Comparison of ENCODE assay signal across 14 cellular contexts in the genomic region with DNA sequence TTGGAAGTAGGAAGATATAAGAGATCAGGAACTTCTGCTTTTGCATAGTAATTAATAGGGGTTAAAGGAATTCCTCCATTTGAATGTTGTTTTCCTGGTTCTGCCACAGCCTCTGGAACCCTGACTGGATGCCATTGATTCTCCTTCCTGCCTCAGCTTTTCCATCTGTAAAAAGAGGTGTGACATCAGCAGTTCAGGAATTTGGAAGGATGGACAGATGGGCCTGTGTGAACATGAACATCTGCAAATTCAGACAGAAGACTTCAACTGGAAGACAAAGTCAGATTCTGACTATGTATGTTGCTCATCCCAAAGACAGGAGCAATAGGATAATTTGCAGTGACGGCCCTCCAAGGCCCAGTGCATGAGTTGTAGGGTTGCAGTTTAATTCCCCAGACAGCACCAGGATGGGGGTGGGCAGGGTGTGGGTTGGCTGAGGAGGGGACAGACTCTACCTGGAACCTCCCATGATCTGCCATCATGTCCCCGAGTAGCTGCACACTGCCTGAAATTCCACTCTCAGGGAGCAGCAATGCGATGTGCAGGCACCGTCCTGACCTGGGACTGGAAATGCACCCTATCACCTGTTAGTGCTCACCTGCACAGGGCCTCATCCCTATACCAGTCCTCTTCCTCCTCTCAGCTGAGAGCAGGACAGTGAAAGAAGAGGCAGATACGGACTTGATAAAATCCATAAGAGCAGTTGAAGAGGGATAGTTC.
"Had no signal": no experiment of that assay in that cellular context is flagged by ENCODE, and none has a peak within 500 bp of the region (broad histone marks: within the 10 kb centered on the region; RNA-seq: fewer than 3 reads in every experiment).

No MANE protein-coding gene starts in this region.

- H3K4me3 ChIP-seq: stomach, thoracic aorta, uterus had no signal

- H3K27me3 ChIP-seq: stomach, uterus had no signal

- DNase-seq: activated CD4-positive, alpha-beta T cell treated with anti-CD3 and anti-CD28 coated beads for 4 hours; activated naive CD4-positive, alpha-beta T cell treated with Interleukin-2 at 50 U/mL for 16 hours; cortex of kidney; effector CD8-positive, alpha-beta T cell; mesenchymal stem cell; nephron progenitor cell; stimulated activated CD4-positive, alpha-beta T cell treated with anti-CD3 and anti-CD28 coated beads, Interleukin-15, amount 100 ng/mL, for 24 hours; stimulated activated CD4-positive, alpha-beta T cell treated with anti-CD3 and anti-CD28 coated beads, Interleukin-4, amount 100 ng/mL, for 4 hours; stomach; uterus had no signal

- H3K9me3 Mint-ChIP-seq: activated T-helper 1 cell treated with anti-CD3 and anti-CD28 coated beads, Interleukin-12 subunit alpha, Interleukin-12 subunit beta, Interleukin-2, Interleukin-4 antibody, amounts not matched to agents 30 ng/mL and 10 ng/mL and 1 ng/mL, durations not matched to agents 14 hours and 24 hours and 36 hours; central memory CD8-positive, alpha-beta T cell had no signal

- H3K9me3 ChIP-seq: stomach, thoracic aorta, uterus had no signal

- H3K4me1 ChIP-seq: uterus had no signal

- H3K4me3 Mint-ChIP-seq: activated T-helper 1 cell treated with anti-CD3 and anti-CD28 coated beads, Interleukin-12 subunit alpha, Interleukin-12 subunit beta, Interleukin-2, Interleukin-4 antibody, amounts not matched to agents 30 ng/mL and 10 ng/mL and 1 ng/mL, durations not matched to agents 14 hours and 24 hours and 36 hours; central memory CD8-positive, alpha-beta T cell; nephron progenitor cell; T-helper 1 cell treated with Interleukin-12 subunit alpha and Interleukin-12 subunit beta and Interleukin-4 antibody, amounts not matched to agents 30 μg/mL and 1 μg/mL, for 36 hours had no signal

- H3K36me3 ChIP-seq: stomach, thoracic aorta, uterus had no signal

- H3K27me3 Mint-ChIP-seq: central memory CD8-positive, alpha-beta T cell had no signal

- H3K27ac ChIP-seq: stomach, thoracic aorta, uterus had no signal

- H3K27ac Mint-ChIP-seq: activated T-helper 1 cell treated with anti-CD3 and anti-CD28 coated beads, Interleukin-12 subunit alpha, Interleukin-12 subunit beta, Interleukin-2, Interleukin-4 antibody, amounts not matched to agents 30 ng/mL and 10 ng/mL and 1 ng/mL, durations not matched to agents 14 hours and 24 hours and 36 hours; T-helper 1 cell treated with Interleukin-12 subunit alpha and Interleukin-12 subunit beta and Interleukin-4 antibody, amounts not matched to agents 30 μg/mL and 1 μg/mL, for 36 hours had no signal
